Comparison of ENCODE assay signal across 8 cellular contexts in genomic region chr1:234676103-234676594, GRCh38.
DNase-seq lines count a peak whose midpoint lies in the region; ATAC-seq, FAIRE-seq and TF ChIP-seq lines count a peak whose summit lies in the region.

No MANE protein-coding gene starts in this region.

- peak overlapping the region; percentile 79 for H3K4me3 Mint-ChIP-seq in neural progenitor cell

- H3K27me3 Mint-ChIP-seq in neural progenitor cell (ENCODE audit: insufficient read depth, low read depth) = no peaks in the 10 kb centered on the region

- no peaks in the 10 kb centered on the region for H3K9me3 ChIP-seq in neural progenitor cell (ENCODE audit: low read depth)

- H3K9ac ChIP-seq in neural progenitor cell = no peak overlapping the region

- peak; percentile 61 for ATAC-seq in GM19025 (IDR thresholded peaks at IDR 0.05; ENCODE audit: low read depth, unreplicated experiment)

- peak; percentile 85 for DNase-seq in AG08396 (ENCODE audit: low spot score)
- peak; percentile 60 for DNase-seq in HPDE6-E6E7 (ENCODE audit: extremely low spot score)
- DNase-seq in RPMI7951 (ENCODE audit: low read depth) = peak; percentile 81
- peak; percentile 54 for DNase-seq in activated naive CD4-positive, alpha-beta T cell treated with Interleukin-2 at 50 U/mL for 16 hours
- DNase-seq in frontal cortex (ENCODE audit: low spot score in 2 of 2) = peak; percentile 53 to 67
- DNase-seq in neural progenitor cell (ENCODE audit: low spot score) = peak; percentile 82
- peak; percentile 68 for DNase-seq in stromal cell of bone marrow (ENCODE audit: low read depth)

- peaks cover 15% of the 10 kb centered on the region for H3K4me1 Mint-ChIP-seq in neural progenitor cell

- H3K36me3 Mint-ChIP-seq in neural progenitor cell = no peaks in the 10 kb centered on the region

- TF ChIP-seq CTCF in neural progenitor cell (IDR thresholded peaks at IDR 0.05) = no peak

- no peaks in the 10 kb centered on the region for H4K20me1 ChIP-seq in neural progenitor cell (ENCODE audit: low read depth)

- peak overlapping the region; percentile 75 for H3K4me2 ChIP-seq in neural progenitor cell

- no peaks in the 10 kb centered on the region for H3K79me2 ChIP-seq in neural progenitor cell (ENCODE audit: low read depth)

- peak overlapping the region; percentile 99 for H2AFZ ChIP-seq in neural progenitor cell (replicated peaks)

- no peaks in the 10 kb centered on the region for H3F3A ChIP-seq in neural progenitor cell (ENCODE audit: low read depth)

- peak overlapping the region; percentile 24 for H3K27ac Mint-ChIP-seq in neural progenitor cell

- H3K4me1 ChIP-seq in neural progenitor cell = no peaks in the 10 kb centered on the region

- no peak overlapping the region for H3K27ac ChIP-seq in neural progenitor cell

- H3K27me3 ChIP-seq in neural progenitor cell = no peaks in the 10 kb centered on the region

- no peaks in the 10 kb centered on the region for H3K36me3 ChIP-seq in neural progenitor cell

- FAIRE-seq in frontal cortex (lab: Jason Lieb, UNC) = no peak

- H3K9me3 Mint-ChIP-seq in neural progenitor cell = no peaks in the 10 kb centered on the region

- peak overlapping the region; percentile 37 for H3K4me3 ChIP-seq in neural progenitor cell
